19 cellular contexts compared by ENCODE assay signal in genomic region chr1:59919742-59920141, GRCh38. TPM values are rescaled to one million over a fixed set of nuclear protein-coding genes. Genes with fewer than 3 reads are reported as not detected.
A peak's percentile ranks its signal among the peaks of the same experiment; 100 is the strongest.
DNase-seq lines count a peak whose midpoint lies in the region; ATAC-seq, FAIRE-seq and TF ChIP-seq lines count a peak whose summit lies in the region.
"Had no signal": no experiment of that assay in that cellular context is flagged by ENCODE, and none has a peak within 500 bp of the region (broad histone marks: within the 10 kb centered on the region; RNA-seq: fewer than 3 reads in every experiment).

No MANE protein-coding gene starts in this region.

- FAIRE-seq in GM12891 (lab: Jason Lieb, UNC): no peak
- FAIRE-seq: GM19239, HepG2, HTR-8/SVneo had no signal

- peaks cover 0 to 10% (median 0%) of the 10 kb centered on the region in 9 donors for H3K36me3 ChIP-seq in heart left ventricle
- H3K36me3 ChIP-seq: BLaER1 had no signal

- peak overlapping the region in 11 of 12 donors; percentile 13 to 97 (median 82) for H3K27ac ChIP-seq in heart left ventricle
- H3K27ac ChIP-seq in dorsolateral prefrontal cortex: peak overlapping the region in 57 of 59 donors; percentile 19 to 100 (median 96)
- peak overlapping the region; percentile 98 for H3K27ac ChIP-seq in substantia nigra (ENCODE audit: low read depth, low read length, poor library complexity, severe bottlenecking)
- H3K27ac ChIP-seq: 22Rv1, BLaER1 had no signal

- 66% methylated on average over 2 of the region's 2 CpGs for WGBS in heart left ventricle, 4 donors

- peaks cover 0 to 3% (median 0%) of the 10 kb centered on the region in 9 donors for H3K27me3 ChIP-seq in heart left ventricle
- H3K27me3 ChIP-seq in dorsolateral prefrontal cortex: no peaks in the 10 kb centered on the region
- H3K27me3 ChIP-seq: BLaER1 had no signal

- ATAC-seq in heart left ventricle: no peak
- no peak for ATAC-seq in Right ventricle myocardium superior (ENCODE audit: poor library complexity)
- ATAC-seq: HepG2 had no signal

- H3K4me3 ChIP-seq in heart left ventricle (no peak overlapping the region), dorsolateral prefrontal cortex (no peak overlapping the region)
- H3K4me3 ChIP-seq: BLaER1 had no signal

- TF ChIP-seq CTCF in heart left ventricle (IDR thresholded peaks at IDR 0.05) (no peak), dorsolateral prefrontal cortex (IDR thresholded peaks at IDR 0.05 in 54 of 56, conservative IDR thresholded peaks at IDR 0.05 in 2 of 56; ENCODE audit: low read depth in 1 of 56, partially characterized antibody in 56 of 56) (no peak)

- intact Hi-C loops in heart left ventricle (cut with DNase I): no loop called here
- intact Hi-C loops in Right ventricle myocardium superior (cut with DNase I): no loop called here
- intact Hi-C loops in dorsolateral prefrontal cortex (cut with DNase I): no loop called here

- DNase-seq in heart left ventricle (no peak), Right ventricle myocardium superior (no peak), NCI-H2171 (lab: John Stamatoyannopoulos, UW) (peak; percentile 36), dorsolateral prefrontal cortex (no peak), substantia nigra (lab: John Stamatoyannopoulos, UW) (no peak), GM12891 (ENCODE audit: insufficient read length, low spot score) (no peak), GM19240 (ENCODE audit: insufficient read length, low spot score) (no peak)
- DNase-seq: AML-193; Caco-2; CD8-positive, alpha-beta memory T cell; DND-41; GDM1; HCEC 1CT; HFFc6 had no signal

- H3K9me3 ChIP-seq in heart left ventricle: peaks cover 0 to 14% (median 8%) of the 10 kb centered on the region in 12 donors
- H3K9me3 ChIP-seq: BLaER1, Caco-2 had no signal

- TF ChIP-seq POLR2A in heart left ventricle (IDR thresholded peaks at IDR 0.05): no peak
- no peak for TF ChIP-seq POLR2A in GM12891 (IDR thresholded peaks at IDR 0.05; ENCODE audit: low read depth, low read length)

- H3K4me1 ChIP-seq in heart left ventricle: peaks cover 0 to 57% (median 12%) of the 10 kb centered on the region in 12 donors
- H3K4me1 ChIP-seq: BLaER1, Caco-2 had no signal

TF ChIP-seq in GM12891, 5 proteins besides CTCF, POLR2A, EP300 and RAD21:
- no peak for TF ChIP-seq SPI1 (IDR thresholded peaks at IDR 0.05; ENCODE audit: low read depth, low read length)
- TF ChIP-seq POLR2AphosphoS5 (IDR thresholded peaks at IDR 0.05; ENCODE audit: low read depth, low read length): no peak
- TF ChIP-seq POU2F2 (IDR thresholded peaks at IDR 0.05; ENCODE audit: low read depth, low read length): no peak
- TF ChIP-seq TAF1 (IDR thresholded peaks at IDR 0.05; ENCODE audit: low read depth, low read length): no peak
- TF ChIP-seq PAX5 (IDR thresholded peaks at IDR 0.05; ENCODE audit: insufficient read depth, low read length, severe bottlenecking): no peak

RNA-seq across cellular contexts. Expression of gene CYP2J2, which starts 6.8 kb away (rescaled TPM):
- total RNA-seq in heart left ventricle: 100 to 1,000 TPM in 5 of 9 donors, 10 to 100 TPM in 4; 57.1 to 208 (median 101) TPM
- 100 to 1,000 TPM in 1 of 2 donors, 10 to 100 TPM in 1; 45.6 to 161 TPM for polyA plus RNA-seq in heart left ventricle
- total RNA-seq in Right ventricle myocardium superior: 50.6 TPM
- total RNA-seq in dorsolateral prefrontal cortex: 10 to 100 TPM; 11.0 to 52.5 (median 23.8) TPM
- polyA plus RNA-seq in GM12891 (2012; ENCODE audit: low read depth, missing spikeins): 0.04 TPM
